7 cellular contexts compared by ENCODE assay signal in genomic region chr22:37933711-37934376, GRCh38. TPM values are rescaled to one million over a fixed set of nuclear protein-coding genes. Genes with fewer than 3 reads are reported as not detected.
DNase-seq lines count a peak whose midpoint lies in the region; ATAC-seq and TF ChIP-seq lines count a peak whose summit lies in the region.

No MANE protein-coding gene starts in this region.

- intact Hi-C loops in lower leg skin (cut with DNase I; ENCODE audit: low total_unique reads) = loop anchor here (10.0 kb wide), 2 partner anchors 59 to 119 kb away; no protein-coding TSS in a partner anchor

- peak overlapping the region; percentile 63 for H3K27ac Mint-ChIP-seq in activated CD4-positive, alpha-beta T cell treated with anti-CD3 and anti-CD28 coated beads, Interleukin-2, amount 10 ng/mL, durations not matched to agents 7 days and 5 days

- no peak overlapping the region for H3K4me3 ChIP-seq in lower leg skin (ENCODE audit: low read depth, poor library complexity, severe bottlenecking)

- DNase-seq in NCI-H446 treated with DMSO at 0.1 percent for 48 hours (lab: John Stamatoyannopoulos, UW) (peak; percentile 53), dedifferentiated amniotic fluid mesenchymal stem cell (ENCODE audit: extremely low spot score) (peak; percentile 78), lower leg skin (ENCODE audit: low spot score in 2 of 2) (peak; percentile 83 to 97)
- DNase-seq in activated CD4-positive, alpha-beta T cell treated with anti-CD3 and anti-CD28 coated beads, Interleukin-2, amount 10 ng/mL, durations not matched to agents 7 days and 5 days = peak; percentile 86
- DNase-seq in stimulated activated CD4-positive, alpha-beta T cell treated with anti-CD3 and anti-CD28 coated beads, Interleukin-4, amount 100 ng/mL, for 1 hour = peak; percentile 83

- TF ChIP-seq CTCF in GM12873 (IDR thresholded peaks at IDR 0.05; ENCODE audit: insufficient read depth, low read depth, low read length, missing control alignments) = peak; percentile 99
- TF ChIP-seq CTCF in lower leg skin (IDR thresholded peaks at IDR 0.05) = peak in 1 of 3 donors; percentile 92

- ATAC-seq in HG02798 (IDR thresholded peaks at IDR 0.05; ENCODE audit: poor library complexity, unreplicated experiment) = peak; percentile 91

- no peaks in the 10 kb centered on the region for H3K27me3 Mint-ChIP-seq in activated CD4-positive, alpha-beta T cell treated with anti-CD3 and anti-CD28 coated beads, Interleukin-2, amount 10 ng/mL, durations not matched to agents 7 days and 5 days

- CTCF ChIA-PET in activated CD4-positive, alpha-beta T cell treated with anti-CD3 and anti-CD28 coated beads, Interleukin-2, amount 10 ng/mL, durations not matched to agents 7 days and 5 days (lab: Charles Lee) = interaction anchor here (0.6 to 1.0 kb wide), 10 partner anchors 9 to 323 kb away, joined by 3 to 6 read pairs (median 4); no protein-coding TSS in a partner anchor

- no peak overlapping the region for H3K4me3 Mint-ChIP-seq in activated CD4-positive, alpha-beta T cell treated with anti-CD3 and anti-CD28 coated beads, Interleukin-2, amount 10 ng/mL, durations not matched to agents 7 days and 5 days

- peaks cover 18% of the 10 kb centered on the region for H3K4me1 Mint-ChIP-seq in activated CD4-positive, alpha-beta T cell treated with anti-CD3 and anti-CD28 coated beads, Interleukin-2, amount 10 ng/mL, durations not matched to agents 7 days and 5 days

- H3K9me3 Mint-ChIP-seq in activated CD4-positive, alpha-beta T cell treated with anti-CD3 and anti-CD28 coated beads, Interleukin-2, amount 10 ng/mL, durations not matched to agents 7 days and 5 days = no peaks in the 10 kb centered on the region

- WGBS in lower leg skin, 2 donors = 4 to 37% methylated on average over 2 to 12 of the region's 13 CpGs

- POLR2A ChIA-PET in activated CD4-positive, alpha-beta T cell treated with anti-CD3 and anti-CD28 coated beads, Interleukin-2, amount 10 ng/mL, durations not matched to agents 7 days and 5 days (lab: Charles Lee) = no interaction called here

- H3K36me3 Mint-ChIP-seq in activated CD4-positive, alpha-beta T cell treated with anti-CD3 and anti-CD28 coated beads, Interleukin-2, amount 10 ng/mL, durations not matched to agents 7 days and 5 days (ENCODE audit: low read depth) = peaks cover 4% of the 10 kb centered on the region

- TF ChIP-seq POLR2A in lower leg skin (IDR thresholded peaks at IDR 0.05) = no peak

RNA-seq across cellular contexts. Expression of gene C22orf23, which starts 19.6 kb away (rescaled TPM):
- under 1 TPM in 1 of 2 experiments, not detected in 1; 0.23 TPM for total RNA-seq in activated CD4-positive, alpha-beta T cell treated with anti-CD3 and anti-CD28 coated beads, Interleukin-2, amount 10 ng/mL, durations not matched to agents 7 days and 5 days
- total RNA-seq in lower leg skin = not detected

RNA-seq across cellular contexts. Expression of gene POLR2F, which starts 19.7 kb away (rescaled TPM):
- total RNA-seq in activated CD4-positive, alpha-beta T cell treated with anti-CD3 and anti-CD28 coated beads, Interleukin-2, amount 10 ng/mL, durations not matched to agents 7 days and 5 days = 10 to 100 TPM; 58.5 to 66.3 TPM
- total RNA-seq in lower leg skin = 10 to 100 TPM; 33.3 to 83.9 (median 57.6) TPM

RNA-seq across cellular contexts. Expression of gene MICALL1, which starts 27.7 kb away (rescaled TPM):
- 10 to 100 TPM; 27.6 to 30.7 TPM for total RNA-seq in activated CD4-positive, alpha-beta T cell treated with anti-CD3 and anti-CD28 coated beads, Interleukin-2, amount 10 ng/mL, durations not matched to agents 7 days and 5 days
- total RNA-seq in lower leg skin = 100 to 1,000 TPM; 124 to 150 (median 143) TPM

RNA-seq across cellular contexts. Expression of gene SOX10, which starts 50.5 kb away (rescaled TPM):
- not detected for total RNA-seq in activated CD4-positive, alpha-beta T cell treated with anti-CD3 and anti-CD28 coated beads, Interleukin-2, amount 10 ng/mL, durations not matched to agents 7 days and 5 days
- 10 to 100 TPM in 3 of 4 donors, 1 to 10 TPM in 1; 7.8 to 45.2 (median 29.7) TPM for total RNA-seq in lower leg skin
